ENCODE assay signal across 17 cellular contexts in the genomic region with DNA sequence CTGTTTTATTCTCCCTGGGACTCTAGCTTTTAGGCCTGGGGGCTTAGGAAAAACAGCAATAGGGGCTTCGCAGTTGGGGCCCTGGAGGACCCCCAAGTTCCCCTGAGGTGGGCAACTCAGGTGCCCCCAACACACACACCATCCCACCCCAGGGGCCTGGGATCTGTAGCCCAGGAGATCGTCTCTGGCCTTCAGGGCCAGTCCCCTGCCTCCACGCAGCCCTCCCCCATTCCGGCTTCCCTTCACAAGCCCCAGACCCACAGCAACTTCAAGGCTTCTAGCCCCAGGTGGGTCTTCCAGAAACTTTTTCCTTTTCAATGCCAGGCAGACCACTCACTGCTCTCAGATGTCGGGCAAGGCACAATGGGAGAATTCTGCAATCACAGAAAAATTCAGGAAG.
"Had no signal": no experiment of that assay in that cellular context is flagged by ENCODE, and none has a peak within 500 bp of the region (broad histone marks: within the 10 kb centered on the region; RNA-seq: fewer than 3 reads in every experiment).

No MANE protein-coding gene starts in this region.

- DNase-seq: activated CD4-positive, alpha-beta T cell treated with anti-CD3 and anti-CD28 coated beads for 48 hours; activated CD8-positive, alpha-beta T cell treated with anti-CD3 and anti-CD28 coated beads for 36 hours; activated naive CD4-positive, alpha-beta T cell treated with anti-CD3 and anti-CD28 coated beads for 36 hours; adrenal gland; dorsolateral prefrontal cortex; erythroblast; gastrocnemius medialis; mesendoderm; nephron progenitor cell; sigmoid colon; stimulated activated CD4-positive, alpha-beta T cell treated with anti-CD3 and anti-CD28 coated beads, Interleukin-1b, Interleukin-23, amount 100 ng/mL, for 48 hours; stomach; T-helper 17 cell had no signal

- H3K36me3 ChIP-seq: adrenal gland, gastrocnemius medialis, sigmoid colon, stomach, thoracic aorta had no signal

- H3K27ac Mint-ChIP-seq: activated CD8-positive, alpha-beta T cell treated with anti-CD3 and anti-CD28 coated beads for 36 hours; activated naive CD4-positive, alpha-beta T cell treated with anti-CD3 and anti-CD28 coated beads for 36 hours; activated T-helper 1 cell treated with anti-CD3 and anti-CD28 coated beads, Interleukin-12 subunit alpha, Interleukin-12 subunit beta, Interleukin-2, Interleukin-4 antibody, amounts not matched to agents 30 ng/mL and 10 ng/mL and 1 ng/mL, durations not matched to agents 14 hours and 24 hours and 36 hours; endodermal cell; nephron progenitor cell; T-helper 17 cell had no signal

- H3K4me3 Mint-ChIP-seq: activated CD8-positive, alpha-beta T cell treated with anti-CD3 and anti-CD28 coated beads for 36 hours; activated naive CD4-positive, alpha-beta T cell treated with anti-CD3 and anti-CD28 coated beads for 36 hours; activated T-helper 1 cell treated with anti-CD3 and anti-CD28 coated beads, Interleukin-12 subunit alpha, Interleukin-12 subunit beta, Interleukin-2, Interleukin-4 antibody, amounts not matched to agents 30 ng/mL and 10 ng/mL and 1 ng/mL, durations not matched to agents 14 hours and 24 hours and 36 hours; endodermal cell; T-helper 17 cell had no signal

- H3K4me1 ChIP-seq: adrenal gland, gastrocnemius medialis, sigmoid colon, stomach had no signal

- H3K27me3 Mint-ChIP-seq: activated CD8-positive, alpha-beta T cell treated with anti-CD3 and anti-CD28 coated beads for 36 hours had no signal

- H3K9me3 ChIP-seq: adrenal gland, gastrocnemius medialis, sigmoid colon, stomach, thoracic aorta had no signal

- H3K9me3 Mint-ChIP-seq: activated CD8-positive, alpha-beta T cell treated with anti-CD3 and anti-CD28 coated beads for 36 hours; activated naive CD4-positive, alpha-beta T cell treated with anti-CD3 and anti-CD28 coated beads for 36 hours; activated T-helper 1 cell treated with anti-CD3 and anti-CD28 coated beads, Interleukin-12 subunit alpha, Interleukin-12 subunit beta, Interleukin-2, Interleukin-4 antibody, amounts not matched to agents 30 ng/mL and 10 ng/mL and 1 ng/mL, durations not matched to agents 14 hours and 24 hours and 36 hours; nephron progenitor cell had no signal

- H3K27ac ChIP-seq: dorsolateral prefrontal cortex, sigmoid colon, thoracic aorta had no signal

- ATAC-seq: activated CD8-positive, alpha-beta T cell treated with anti-CD3 and anti-CD28 coated beads for 36 hours; gastrocnemius medialis; T-helper 17 cell had no signal

- H3K4me3 ChIP-seq: adrenal gland, dorsolateral prefrontal cortex, sigmoid colon, thoracic aorta had no signal

- H3K27me3 ChIP-seq: adrenal gland, gastrocnemius medialis had no signal

- FAIRE-seq: islet of Langerhans had no signal
